Comparison of ENCODE assay signal across 8 cellular contexts in genomic region chr11:1388763-1389102, GRCh38. TPM values are rescaled to one million over a fixed set of nuclear protein-coding genes. Genes with fewer than 3 reads are reported as not detected.
DNase-seq lines count a peak whose midpoint lies in the region; ATAC-seq and TF ChIP-seq lines count a peak whose summit lies in the region.

No MANE protein-coding gene starts in this region.

- no peak for TF ChIP-seq CTCF in astrocyte of the spinal cord (IDR thresholded peaks at IDR 0.05; ENCODE audit: low read depth, low read length)
- TF ChIP-seq CTCF in type B pancreatic cell (conservative IDR thresholded peaks at IDR 0.05): no peak
- no peak for TF ChIP-seq CTCF in PC-9 (conservative IDR thresholded peaks at IDR 0.05)

- no peak overlapping the region for H3K27ac Mint-ChIP-seq in activated T-cell treated with anti-CD3 and anti-CD28 coated beads, Interleukin-2, amount 50 U/mL, for 72 hours
- H3K27ac Mint-ChIP-seq in memory B cell: no peak overlapping the region
- H3K27ac Mint-ChIP-seq in type B pancreatic cell: no peak overlapping the region

- no peak for DNase-seq in activated T-cell treated with anti-CD3 and anti-CD28 coated beads, Interleukin-2, amount 50 U/mL, for 72 hours
- DNase-seq in activated T-cell treated with anti-CD3 and anti-CD28 coated beads, Interleukin-2, amount 50 U/mL, for 1 hour: no peak
- DNase-seq in astrocyte of the spinal cord (ENCODE audit: low read depth, low spot score): no peak
- DNase-seq in memory B cell (ENCODE audit: low spot score in 2 of 2): peak in 1 of 2 donors; percentile 39
- DNase-seq in type B pancreatic cell (ENCODE audit: extremely low spot score, unreplicated experiment): no peak
- no peak for DNase-seq in NCI-H1694 (lab: John Stamatoyannopoulos, UW)
- DNase-seq in PC-9: no peak
- no peak for DNase-seq in aorta

- H3K9me3 Mint-ChIP-seq in activated T-cell treated with anti-CD3 and anti-CD28 coated beads, Interleukin-2, amount 50 U/mL, for 72 hours: no peaks in the 10 kb centered on the region
- H3K9me3 Mint-ChIP-seq in memory B cell: no peaks in the 10 kb centered on the region
- no peaks in the 10 kb centered on the region for H3K9me3 Mint-ChIP-seq in type B pancreatic cell

- WGBS in aorta, 2 donors: 26 to 33% methylated on average over 18 to 22 of the region's 22 CpGs

- H2AFZ ChIP-seq in PC-9: no peak overlapping the region

- peaks cover 9% of the 10 kb centered on the region for H3K4me1 Mint-ChIP-seq in activated T-cell treated with anti-CD3 and anti-CD28 coated beads, Interleukin-2, amount 50 U/mL, for 72 hours (ENCODE audit: low read depth)
- H3K4me1 Mint-ChIP-seq in memory B cell (peaks cover 16% of the 10 kb centered on the region), type B pancreatic cell (ENCODE audit: unreplicated experiment) (peaks cover 10% of the 10 kb centered on the region)

- H4K20me1 ChIP-seq in PC-9 (ENCODE audit: insufficient read depth): no peaks in the 10 kb centered on the region

- H3K4me3 ChIP-seq in astrocyte of the spinal cord (ENCODE audit: low read depth, low read length) (peak overlapping the region; percentile 40), PC-9 (no peak overlapping the region), aorta (ENCODE audit: low read length in 2 of 2) (no peak overlapping the region)

- no peak overlapping the region for H3K27ac ChIP-seq in PC-9
- no peak overlapping the region for H3K27ac ChIP-seq in aorta (ENCODE audit: low read depth in 1 of 2, low read length in 2 of 2)

- H3F3A ChIP-seq in PC-9 (ENCODE audit: insufficient read depth, low read depth): no peaks in the 10 kb centered on the region

- no peaks in the 10 kb centered on the region for H3K36me3 Mint-ChIP-seq in activated T-cell treated with anti-CD3 and anti-CD28 coated beads, Interleukin-2, amount 50 U/mL, for 72 hours (ENCODE audit: insufficient read depth in 2 of 2)
- H3K36me3 Mint-ChIP-seq in memory B cell (no peaks in the 10 kb centered on the region), type B pancreatic cell (no peaks in the 10 kb centered on the region)

- no TSS peak for BruUV-seq in PC-9 (replicated peaks; lab: Mats Ljungman, UMichigan)

- H3K4me2 ChIP-seq in PC-9: no peak overlapping the region

- no peaks in the 10 kb centered on the region for H3K79me2 ChIP-seq in PC-9 (ENCODE audit: low read depth)

- peak overlapping the region; percentile 71 to 78 for H3K4me3 Mint-ChIP-seq in activated T-cell treated with anti-CD3 and anti-CD28 coated beads, Interleukin-2, amount 50 U/mL, for 72 hours
- H3K4me3 Mint-ChIP-seq in memory B cell (peak overlapping the region; percentile 84), type B pancreatic cell (peak overlapping the region; percentile 76)

- H3K9me2 ChIP-seq in PC-9 (ENCODE audit: insufficient read depth): no peaks in the 10 kb centered on the region

- no peaks in the 10 kb centered on the region for H3K36me3 ChIP-seq in PC-9 (ENCODE audit: low read depth)
- no peaks in the 10 kb centered on the region for H3K36me3 ChIP-seq in aorta (ENCODE audit: control insufficient read depth in 1 of 2, insufficient read depth in 2 of 2, low read length in 1 of 2)

- CTCF ChIA-PET in PC-9 (lab: Charles Lee): no interaction called here

- H3K27me3 ChIP-seq in PC-9 (ENCODE audit: insufficient read depth, low read depth) (no peaks in the 10 kb centered on the region), aorta (ENCODE audit: control insufficient read depth in 1 of 2, insufficient read depth in 2 of 2, low read length in 1 of 2) (no peaks in the 10 kb centered on the region)

- H3K9me3 ChIP-seq in PC-9 (ENCODE audit: insufficient read depth, low read depth): no peaks in the 10 kb centered on the region
- H3K9me3 ChIP-seq in aorta (ENCODE audit: control insufficient read depth, low read length): no peaks in the 10 kb centered on the region

- H3K27me3 Mint-ChIP-seq in activated T-cell treated with anti-CD3 and anti-CD28 coated beads, Interleukin-2, amount 50 U/mL, for 72 hours (ENCODE audit: low read depth): peaks cover 29% of the 10 kb centered on the region
- peaks cover 23% of the 10 kb centered on the region for H3K27me3 Mint-ChIP-seq in memory B cell
- peaks cover 42% of the 10 kb centered on the region for H3K27me3 Mint-ChIP-seq in type B pancreatic cell

- no peak for ATAC-seq in activated T-cell treated with anti-CD3 and anti-CD28 coated beads, Interleukin-2, amount 50 U/mL, for 72 hours (replicated peaks in 1 of 2)
- ATAC-seq in memory B cell (ENCODE audit: low read depth) (no peak), aorta (ENCODE audit: low FRiP score) (no peak)

- POLR2A ChIA-PET in PC-9 (lab: Charles Lee; ENCODE audit: unreplicated experiment): no interaction called here

- H3K4me1 ChIP-seq in PC-9 (replicated peaks; ENCODE audit: insufficient read depth) (no peaks in the 10 kb centered on the region), aorta (ENCODE audit: control insufficient read depth in 1 of 2, insufficient read depth in 2 of 2, low read length in 2 of 2) (no peaks in the 10 kb centered on the region)

- intact Hi-C loops in PC-9 (cut with micrococcal nuclease; ENCODE audit: unreplicated experiment): loop anchor here (5.0 kb wide), 3 partner anchors 51 to 186 kb away; partner anchors contain the start of gene TOLLIP
- intact Hi-C loops in aorta (cut with DNase I): loop anchor here (10.0 kb wide), 2 partner anchors 126 to 184 kb away; no protein-coding TSS in a partner anchor

- in situ Hi-C loops in astrocyte of the spinal cord (cut with HindIII; ENCODE audit: low sequenced_read_pairs): no loop called here

RNA-seq across cellular contexts. Expression of gene BRSK2, which starts 1.0 kb away (rescaled TPM):
- total RNA-seq in activated T-cell treated with anti-CD3 and anti-CD28 coated beads, Interleukin-2, amount 50 U/mL, for 72 hours: under 1 TPM; 0.51 to 0.84 TPM
- total RNA-seq in type B pancreatic cell (ENCODE audit: low replicate concordance) (8.6 and 13.8 TPM in 2 replicates), PC-9 (2021) (2.7 and 2.9 TPM in 2 replicates), aorta (1 to 10 TPM in 1 of 2 donors, under 1 TPM in 1; 0.55 to 1.0 TPM)
- under 1 TPM; 0.61 to 0.63 TPM for polyA plus RNA-seq in aorta
